ENCODE assay signal across 17 cellular contexts in genomic region chr10:110447886-110448285, GRCh38. TPM values are rescaled to one million over a fixed set of nuclear protein-coding genes. Genes with fewer than 3 reads are reported as not detected.
A peak's percentile ranks its signal among the peaks of the same experiment; 100 is the strongest.
DNase-seq lines count a peak whose midpoint lies in the region; FAIRE-seq and TF ChIP-seq lines count a peak whose summit lies in the region.
"Had no signal": no experiment of that assay in that cellular context is flagged by ENCODE, and none has a peak within 500 bp of the region (broad histone marks: within the 10 kb centered on the region; RNA-seq: fewer than 3 reads in every experiment).

No MANE protein-coding gene starts in this region.

- TF ChIP-seq CTCF in osteoblast (IDR thresholded peaks at IDR 0.05; ENCODE audit: extremely low read depth, low read depth, low read length), result no peak

- H3K9me3 ChIP-seq in osteoblast (ENCODE audit: low read depth, low read length) (no peaks in the 10 kb centered on the region), small intestine (ENCODE audit: control insufficient read depth, low read depth) (no peaks in the 10 kb centered on the region)
- H3K9me3 ChIP-seq: BE2C, colonic mucosa, right lobe of liver, testis had no signal

- no peaks in the 10 kb centered on the region for H4K20me1 ChIP-seq in osteoblast (ENCODE audit: insufficient read depth, low read length)

- H3K36me3 ChIP-seq in osteoblast (ENCODE audit: insufficient read depth, low read length), result no peaks in the 10 kb centered on the region
- H3K36me3 ChIP-seq in small intestine (ENCODE audit: control insufficient read depth in 2 of 2, insufficient read depth in 2 of 2, low read length in 2 of 2), result no peaks in the 10 kb centered on the region
- H3K36me3 ChIP-seq: BE2C, colonic mucosa, right lobe of liver had no signal

- H3K4me2 ChIP-seq in osteoblast (ENCODE audit: insufficient read depth, low read length), result peak overlapping the region; percentile 33

- H3K27ac ChIP-seq in osteoblast (ENCODE audit: low read depth, low read length) (peak overlapping the region; percentile 88), small intestine (ENCODE audit: low read depth in 1 of 2, low read length in 1 of 2) (peak overlapping the region in 1 of 2 donors; percentile 11)
- H3K27ac ChIP-seq: colonic mucosa, right lobe of liver, testis had no signal

- DNase-seq in EH (ENCODE audit: low read depth) (peak; percentile 9), NCI-H1092 (lab: John Stamatoyannopoulos, UW) (peak; percentile 38), cerebellar cortex (ENCODE audit: low spot score) (peak; percentile 73), osteoblast (ENCODE audit: insufficient read length, low spot score, missing footprints) (no peak), HuH-7.5 (ENCODE audit: low spot score) (no peak), small intestine (no peak), NAMALWA (ENCODE audit: low spot score) (no peak)
- DNase-seq: activated CD4-positive, CD25-positive, alpha-beta regulatory T cell; BE2C; colonic mucosa; H9; NCI-H2107; NCI-H774; stimulated activated CD4-positive, alpha-beta T cell treated with anti-CD3 and anti-CD28 coated beads, Interleukin-4, amount 100 ng/mL, for 24 hours; testis had no signal

- H3K4me1 ChIP-seq in osteoblast (ENCODE audit: insufficient read depth, low read length) (peaks cover 16% of the 10 kb centered on the region), small intestine (ENCODE audit: control insufficient read depth in 2 of 2, insufficient read depth in 1 of 2, low read depth in 1 of 2, low read length in 1 of 2) (no peaks in the 10 kb centered on the region)
- H3K4me1 ChIP-seq: colonic mucosa, right lobe of liver, testis had no signal

- H2AFZ ChIP-seq in osteoblast (ENCODE audit: low read length), result no peak overlapping the region

- WGBS in small intestine, 3 donors, result 94 to 100% (median 97%) methylated on average over 1 of the region's 1 CpG

- H3K27me3 ChIP-seq in osteoblast (ENCODE audit: insufficient read depth, low read length) (no peaks in the 10 kb centered on the region), small intestine (ENCODE audit: control insufficient read depth in 2 of 2, insufficient read depth in 2 of 2, low read length in 2 of 2) (no peaks in the 10 kb centered on the region)
- H3K27me3 ChIP-seq: BE2C, colonic mucosa, right lobe of liver, testis had no signal

- H3K79me2 ChIP-seq in osteoblast (ENCODE audit: insufficient read depth, low read length), result no peaks in the 10 kb centered on the region

- no peak for FAIRE-seq in small intestine (lab: Jason Lieb, UNC)
- FAIRE-seq: D721Med had no signal

- H3K4me3 ChIP-seq in osteoblast (ENCODE audit: insufficient read depth, low read length), result no peak overlapping the region
- no peak overlapping the region for H3K4me3 ChIP-seq in small intestine (ENCODE audit: low read depth in 1 of 2, low read length in 2 of 2)
- H3K4me3 ChIP-seq: colonic mucosa, right lobe of liver, testis had no signal

RNA-seq across cellular contexts. Expression of gene DUSP5, which starts 49.8 kb away (rescaled TPM):
- total RNA-seq in osteoblast, result 8.5 and 10.1 TPM in 2 replicates
- polyA plus RNA-seq in small intestine, result 10 to 100 TPM in 2 of 3 donors, 1 to 10 TPM in 1; 8.3 to 36.2 (median 11.8) TPM

Comparison
In these comparisons a context has a peak if more than half of its experiments do, and no peak if none do; other contexts are left out.
1. DNase-seq: peak in EH (single experiment), NCI-H1092 (single experiment) and cerebellar cortex (single experiment); none in osteoblast (single experiment), HuH-7.5 (single experiment), small intestine (single experiment) and NAMALWA (single experiment).